Comparison of ENCODE assay signal across 1 cellular context in the genomic region with DNA sequence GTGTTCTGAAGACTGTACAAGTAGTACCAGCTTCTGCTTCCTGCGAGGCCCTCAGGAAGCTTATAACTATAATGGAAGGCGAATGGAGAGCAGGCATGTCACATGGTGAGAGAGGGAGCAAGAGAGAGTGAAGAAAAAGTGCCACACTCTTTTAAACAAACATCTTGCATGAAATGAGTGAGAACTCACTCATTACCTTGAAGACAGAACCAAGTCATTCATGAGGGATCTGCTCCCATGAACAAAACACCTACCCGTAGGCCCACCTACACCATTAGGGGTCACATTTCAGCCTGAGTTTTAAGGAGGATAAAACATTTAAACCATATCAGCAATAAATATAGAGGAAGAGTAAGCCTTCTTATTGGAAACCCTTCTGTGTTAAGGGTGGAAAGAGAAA.
TF ChIP-seq lines count a peak whose summit lies in the region.

No MANE protein-coding gene starts in this region.

TF ChIP-seq in GM12878, 131 proteins besides CTCF, POLR2A, EP300 and RAD21:
- no peak for TF ChIP-seq E2F4 (IDR thresholded peaks at IDR 0.05; ENCODE audit: low read depth, low read length)
- TF ChIP-seq SIN3A (IDR thresholded peaks at IDR 0.05; ENCODE audit: low read depth, low read length): no peak
- no peak for TF ChIP-seq LARP7 (IDR thresholded peaks at IDR 0.05)
- peak; percentile 50; the same call in 1 of the 2 replicates for TF ChIP-seq MTA3 (IDR thresholded peaks at IDR 0.05; ENCODE audit: borderline replicate concordance, low read length)
- TF ChIP-seq, protein P1, sequence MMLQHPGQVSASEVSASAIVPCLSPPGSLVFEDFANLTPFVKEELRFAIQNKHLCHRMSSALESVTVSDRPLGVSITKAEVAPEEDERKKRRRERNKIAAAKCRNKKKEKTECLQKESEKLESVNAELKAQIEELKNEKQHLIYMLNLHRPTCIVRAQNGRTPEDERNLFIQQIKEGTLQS (IDR thresholded peaks at IDR 0.05; ENCODE audit: borderline replicate concordance, extremely low read depth, low read depth, low read length): no peak
- TF ChIP-seq JUND (IDR thresholded peaks at IDR 0.05; ENCODE audit: low read depth, low read length): no peak
- TF ChIP-seq, protein P2, sequence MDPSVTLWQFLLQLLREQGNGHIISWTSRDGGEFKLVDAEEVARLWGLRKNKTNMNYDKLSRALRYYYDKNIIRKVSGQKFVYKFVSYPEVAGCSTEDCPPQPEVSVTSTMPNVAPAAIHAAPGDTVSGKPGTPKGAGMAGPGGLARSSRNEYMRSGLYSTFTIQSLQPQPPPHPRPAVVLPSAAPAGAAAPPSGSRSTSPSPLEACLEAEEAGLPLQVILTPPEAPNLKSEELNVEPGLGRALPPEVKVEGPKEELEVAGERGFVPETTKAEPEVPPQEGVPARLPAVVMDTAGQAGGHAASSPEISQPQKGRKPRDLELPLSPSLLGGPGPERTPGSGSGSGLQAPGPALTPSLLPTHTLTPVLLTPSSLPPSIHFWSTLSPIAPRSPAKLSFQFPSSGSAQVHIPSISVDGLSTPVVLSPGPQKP (IDR thresholded peaks at IDR 0.05; ENCODE audit: low read depth, low read length): no peak
- no peak for TF ChIP-seq ZNF384 (IDR thresholded peaks at IDR 0.05; ENCODE audit: borderline replicate concordance, low read depth, low read length)
- no peak for TF ChIP-seq NBN (IDR thresholded peaks at IDR 0.05)
- no peak for TF ChIP-seq ZBED1 (IDR thresholded peaks at IDR 0.05; ENCODE audit: borderline replicate concordance)
- TF ChIP-seq SMARCA5 (IDR thresholded peaks at IDR 0.05): no peak
- peak; percentile 20; the same call in 1 of the 2 replicates for TF ChIP-seq POLR2AphosphoS2 (IDR thresholded peaks at IDR 0.05; ENCODE audit: low read depth, low read length)
TF ChIP-seq in GM12878: peak in this region for 2.
